In genomic region chr5:74837115-74837514, GRCh38 we compare ENCODE assay signal across 1 cellular context.
TF ChIP-seq lines count a peak whose summit lies in the region.

No MANE protein-coding gene starts in this region.

TF ChIP-seq in WTC11, 78 proteins besides CTCF, POLR2A, EP300 and RAD21 (continued from another document):
- TF ChIP-seq MAX (CRISPR knock-in tag; IDR thresholded peaks at IDR 0.05) = no peak
- no peak for TF ChIP-seq ATF3 (CRISPR knock-in tag; conservative IDR thresholded peaks at IDR 0.05)
- no peak for TF ChIP-seq ZNF121 (CRISPR knock-in tag; IDR thresholded peaks at IDR 0.05)
